8 cellular contexts compared by ENCODE assay signal in genomic region chr3:187746059-187746453, GRCh38. TPM values are rescaled to one million over a fixed set of nuclear protein-coding genes. Genes with fewer than 3 reads are reported as not detected.
DNase-seq lines count a peak whose midpoint lies in the region; ATAC-seq and TF ChIP-seq lines count a peak whose summit lies in the region.

No MANE protein-coding gene starts in this region.

- H3K27ac Mint-ChIP-seq in MCF 10A (ENCODE audit: low read depth, unreplicated experiment): peak overlapping the region; percentile 100

- H3K4me3 Mint-ChIP-seq in MCF 10A (ENCODE audit: unreplicated experiment): peak overlapping the region; percentile 98

- H3K27ac ChIP-seq in 22Rv1 (peak overlapping the region; percentile 97), HUES6 (ENCODE audit: low read depth, low read length) (peak overlapping the region; percentile 100; the same call in 1 of the 2 replicates)

- H3K27me3 Mint-ChIP-seq in MCF 10A (ENCODE audit: insufficient read depth, unreplicated experiment): no peaks in the 10 kb centered on the region

- ATAC-seq in HG03039 (IDR thresholded peaks at IDR 0.05; ENCODE audit: unreplicated experiment): no peak

- H3K36me3 ChIP-seq in HUES6 (ENCODE audit: control insufficient read depth, insufficient read depth, low read length): no peaks in the 10 kb centered on the region

- no peak for TF ChIP-seq CTCF in 22Rv1 (IDR thresholded peaks at IDR 0.05)
- no peak for TF ChIP-seq CTCF in MCF 10A (IDR thresholded peaks at IDR 0.05; ENCODE audit: unreplicated experiment)

- DNase-seq in MCF 10A (ENCODE audit: unreplicated experiment) (no peak), CD1c-positive myeloid dendritic cell (ENCODE audit: extremely low spot score) (no peak), glomerular visceral epithelial cell (ENCODE audit: extremely low spot score) (no peak), NCI-H1694 treated with DMSO at 0.1 percent for 48 hours (lab: John Stamatoyannopoulos, UW) (no peak)

- H3K4me1 ChIP-seq in HUES6 (ENCODE audit: control insufficient read depth, insufficient read depth, low read length) (peaks cover 42% of the 10 kb centered on the region), mononuclear cell (ENCODE audit: insufficient read depth, low read length) (peaks cover 60% of the 10 kb centered on the region)

- peaks cover 15% of the 10 kb centered on the region for H3K4me1 Mint-ChIP-seq in MCF 10A (ENCODE audit: insufficient read depth, unreplicated experiment)

- H3K4me3 ChIP-seq in HUES6 (ENCODE audit: low read depth, low read length) (peak overlapping the region; percentile 88), mononuclear cell (ENCODE audit: low read length) (peak overlapping the region; percentile 100)

- CTCF ChIA-PET in MCF 10A (lab: Yijun Ruan, JAX): interaction anchor here (0.5 to 6.1 kb wide), 17 partner anchors 61 to 1387 kb away, joined by 3 to 71 read pairs (median 4); no protein-coding TSS in a partner anchor

- intact Hi-C loops in MCF 10A (cut with micrococcal nuclease): loop anchor here (5.0 to 10.0 kb wide), 3 partner anchors 439 to 1001 kb away; no protein-coding TSS in a partner anchor

- H3K27me3 ChIP-seq in HUES6 (ENCODE audit: control insufficient read depth, insufficient read depth, low read length) (peaks cover 15% of the 10 kb centered on the region), mononuclear cell (ENCODE audit: insufficient read depth, low read length) (no peaks in the 10 kb centered on the region)

- TSS peak; percentile 98 for BruUV-seq in MCF 10A (replicated peaks; lab: Mats Ljungman, UMichigan)

- POLR2A ChIA-PET in MCF 10A (lab: Yijun Ruan, JAX): interaction anchor here (0.5 to 9.2 kb wide), 75 partner anchors 8 to 1522 kb away, joined by 3 to 252 read pairs (median 4); partner anchors contain the start of gene LPP

- peaks cover 26% of the 10 kb centered on the region for H3K36me3 Mint-ChIP-seq in MCF 10A (ENCODE audit: insufficient read depth, unreplicated experiment)

- H3K9me3 Mint-ChIP-seq in MCF 10A (ENCODE audit: unreplicated experiment): no peaks in the 10 kb centered on the region

- H3K9me3 ChIP-seq in HUES6 (ENCODE audit: control insufficient read depth, insufficient read depth, low read depth, low read length) (no peaks in the 10 kb centered on the region), mononuclear cell (ENCODE audit: low read depth, low read length) (no peaks in the 10 kb centered on the region)

- H3K9ac ChIP-seq in HUES6 (ENCODE audit: low read length): peak overlapping the region; percentile 99

RNA-seq across cellular contexts. Expression of gene BCL6, which starts 0.8 kb away (rescaled TPM):
- total RNA-seq in MCF 10A (2022) (16.4 and 20.9 TPM in 2 replicates), mononuclear cell (120 TPM)

RNA-seq across cellular contexts. Expression of gene RTP2, which starts 43.7 kb away (rescaled TPM):
- not detected in 2 replicates for total RNA-seq in MCF 10A (2022)
- not detected for total RNA-seq in mononuclear cell
